Comparison of ENCODE assay signal across 23 cellular contexts in genomic region chr17:49798182-49798581, GRCh38. TPM values are rescaled to one million over a fixed set of nuclear protein-coding genes. Genes with fewer than 3 reads are reported as not detected.
DNase-seq lines count a peak whose midpoint lies in the region; ATAC-seq and TF ChIP-seq lines count a peak whose summit lies in the region.
"Had no signal": no experiment of that assay in that cellular context is flagged by ENCODE, and none has a peak within 500 bp of the region (broad histone marks: within the 10 kb centered on the region; RNA-seq: fewer than 3 reads in every experiment).

No MANE protein-coding gene starts in this region.

- H3K36me3 ChIP-seq in MG63 = peaks cover 85% of the 10 kb centered on the region
- peaks cover 59% of the 10 kb centered on the region for H3K36me3 ChIP-seq in osteoblast (ENCODE audit: insufficient read depth, low read length)

- peaks cover 84% of the 10 kb centered on the region for H3K79me2 ChIP-seq in osteoblast (ENCODE audit: insufficient read depth, low read length)

- H3K4me1 Mint-ChIP-seq in activated CD4-positive, alpha-beta T cell treated with anti-CD3 and anti-CD28 coated beads for 36 hours = peaks cover 42% of the 10 kb centered on the region
- H3K4me1 Mint-ChIP-seq in activated CD4-positive, alpha-beta T cell treated with anti-CD3 and anti-CD28 coated beads, Interleukin-2, amount 10 ng/mL, durations not matched to agents 7 days and 5 days = peaks cover 50% of the 10 kb centered on the region

- H3K9me3 ChIP-seq in MG63 = no peaks in the 10 kb centered on the region
- H3K9me3 ChIP-seq in osteoblast (ENCODE audit: low read depth, low read length) = no peaks in the 10 kb centered on the region
- H3K9me3 ChIP-seq: esophagus muscularis mucosa, pancreas, tibial artery had no signal

- H3K9me3 Mint-ChIP-seq in activated CD4-positive, alpha-beta T cell treated with anti-CD3 and anti-CD28 coated beads for 36 hours (ENCODE audit: low read depth) = no peaks in the 10 kb centered on the region
- no peaks in the 10 kb centered on the region for H3K9me3 Mint-ChIP-seq in activated CD4-positive, alpha-beta T cell treated with anti-CD3 and anti-CD28 coated beads, Interleukin-2, amount 10 ng/mL, durations not matched to agents 7 days and 5 days
- H3K9me3 Mint-ChIP-seq: brain had no signal

- no peak for DNase-seq in activated CD4-positive, alpha-beta T cell treated with anti-CD3 and anti-CD28 coated beads for 36 hours
- no peak for DNase-seq in activated CD4-positive, alpha-beta T cell treated with anti-CD3 and anti-CD28 coated beads, Interleukin-2, amount 10 ng/mL, durations not matched to agents 7 days and 5 days
- DNase-seq in MG63 (peak; percentile 23), fibroblast of peridontal ligament (ENCODE audit: extremely low read depth) (peak; percentile 57), osteoblast (ENCODE audit: insufficient read length, low spot score, missing footprints) (peak; percentile 62), 8988T (no peak), HPDE6-E6E7 (ENCODE audit: extremely low spot score) (no peak), NCI-H1436 treated with DMSO at 0.1 percent for 48 hours (lab: John Stamatoyannopoulos, UW) (no peak)
- DNase-seq: activated effector memory CD4-positive, alpha-beta T cell treated with anti-CD3 and anti-CD28 coated beads, Interleukin-2, amount 50 U/mL, for 16 hours; DND-41; left cardiac atrium; NCI-H1092 treated with DMSO at 0.1 percent for 48 hours; pancreas; PC-9; stimulated activated CD4-positive, alpha-beta T cell treated with anti-CD3 and anti-CD28 coated beads, Interleukin-4, amount 100 ng/mL, for 4 hours; tibial artery had no signal

- TF ChIP-seq CTCF in osteoblast (IDR thresholded peaks at IDR 0.05; ENCODE audit: extremely low read depth, low read depth, low read length) = no peak

- CTCF ChIA-PET in activated CD4-positive, alpha-beta T cell treated with anti-CD3 and anti-CD28 coated beads for 36 hours (lab: Charles Lee) = interaction anchor here (0.9 to 1.6 kb wide), 5 partner anchors 14 to 229 kb away, joined by 3 to 5 read pairs (median 3); no protein-coding TSS in a partner anchor
- CTCF ChIA-PET in activated CD4-positive, alpha-beta T cell treated with anti-CD3 and anti-CD28 coated beads, Interleukin-2, amount 10 ng/mL, durations not matched to agents 7 days and 5 days (lab: Charles Lee) = interaction anchor here (1.0 to 1.2 kb wide), 2 partner anchors 20 to 94 kb away, joined by 3 read pairs; no protein-coding TSS in a partner anchor

- POLR2A ChIA-PET in activated CD4-positive, alpha-beta T cell treated with anti-CD3 and anti-CD28 coated beads for 36 hours (lab: Charles Lee) = interaction anchor here (0.6 to 0.7 kb wide), 2 partner anchors 15 to 83 kb away, joined by 3 read pairs; no protein-coding TSS in a partner anchor
- POLR2A ChIA-PET in activated CD4-positive, alpha-beta T cell treated with anti-CD3 and anti-CD28 coated beads, Interleukin-2, amount 10 ng/mL, durations not matched to agents 7 days and 5 days (lab: Charles Lee) = interaction anchor here (0.6 to 1.1 kb wide), 2 partner anchors 10 to 23 kb away, joined by 3 read pairs; partner anchors contain the start of gene KAT7

- H3K4me2 ChIP-seq in osteoblast (ENCODE audit: insufficient read depth, low read length) = no peak overlapping the region
- H3K4me2 ChIP-seq: PC-9 had no signal

- H3K27me3 Mint-ChIP-seq in activated CD4-positive, alpha-beta T cell treated with anti-CD3 and anti-CD28 coated beads for 36 hours = no peaks in the 10 kb centered on the region
- H3K27me3 Mint-ChIP-seq in activated CD4-positive, alpha-beta T cell treated with anti-CD3 and anti-CD28 coated beads, Interleukin-2, amount 10 ng/mL, durations not matched to agents 7 days and 5 days = no peaks in the 10 kb centered on the region
- H3K27me3 Mint-ChIP-seq: brain had no signal

- peak; percentile 26 for ATAC-seq in activated CD4-positive, alpha-beta T cell treated with anti-CD3 and anti-CD28 coated beads for 36 hours
- ATAC-seq: pancreas had no signal

- H3K4me3 Mint-ChIP-seq in activated CD4-positive, alpha-beta T cell treated with anti-CD3 and anti-CD28 coated beads for 36 hours = no peak overlapping the region
- no peak overlapping the region for H3K4me3 Mint-ChIP-seq in activated CD4-positive, alpha-beta T cell treated with anti-CD3 and anti-CD28 coated beads, Interleukin-2, amount 10 ng/mL, durations not matched to agents 7 days and 5 days
- H3K4me3 Mint-ChIP-seq: brain had no signal

- H3K4me3 ChIP-seq in MG63 = no peak overlapping the region
- no peak overlapping the region for H3K4me3 ChIP-seq in osteoblast (ENCODE audit: insufficient read depth, low read length)
- H3K4me3 ChIP-seq: esophagus muscularis mucosa, pancreas, PC-9, skin epidermis, tibial artery had no signal

- H3K27me3 ChIP-seq in MG63 (no peaks in the 10 kb centered on the region), osteoblast (ENCODE audit: insufficient read depth, low read length) (no peaks in the 10 kb centered on the region)
- H3K27me3 ChIP-seq: esophagus muscularis mucosa, pancreas, tibial artery had no signal

- peaks cover 49% of the 10 kb centered on the region for H3K36me3 Mint-ChIP-seq in activated CD4-positive, alpha-beta T cell treated with anti-CD3 and anti-CD28 coated beads for 36 hours (ENCODE audit: low read depth)
- peaks cover 64% of the 10 kb centered on the region for H3K36me3 Mint-ChIP-seq in activated CD4-positive, alpha-beta T cell treated with anti-CD3 and anti-CD28 coated beads, Interleukin-2, amount 10 ng/mL, durations not matched to agents 7 days and 5 days (ENCODE audit: low read depth)

- peak overlapping the region; percentile 45 for H3K27ac ChIP-seq in osteoblast (ENCODE audit: low read depth, low read length)
- H3K27ac ChIP-seq: C4-2B, esophagus muscularis mucosa, pancreas, PC-9, skin epidermis, tibial artery had no signal

- peaks cover 4% of the 10 kb centered on the region for H4K20me1 ChIP-seq in osteoblast (ENCODE audit: insufficient read depth, low read length)

- H3K27ac Mint-ChIP-seq in activated CD4-positive, alpha-beta T cell treated with anti-CD3 and anti-CD28 coated beads for 36 hours = peak overlapping the region; percentile 45
- H3K27ac Mint-ChIP-seq in activated CD4-positive, alpha-beta T cell treated with anti-CD3 and anti-CD28 coated beads, Interleukin-2, amount 10 ng/mL, durations not matched to agents 7 days and 5 days = no peak overlapping the region

- intact Hi-C loops in activated CD4-positive, alpha-beta T cell treated with anti-CD3 and anti-CD28 coated beads for 36 hours (cut with DNase I, micrococcal nuclease) = no loop called here

- no peak overlapping the region for H2AFZ ChIP-seq in osteoblast (ENCODE audit: low read length)
- H2AFZ ChIP-seq: PC-9 had no signal

- H3K4me1 ChIP-seq in osteoblast (ENCODE audit: insufficient read depth, low read length) = no peaks in the 10 kb centered on the region
- H3K4me1 ChIP-seq: pancreas had no signal

RNA-seq across cellular contexts. Expression of gene KAT7, which starts 9.7 kb away (rescaled TPM):
- total RNA-seq in activated CD4-positive, alpha-beta T cell treated with anti-CD3 and anti-CD28 coated beads for 36 hours = 10 to 100 TPM; 63.5 to 93.0 TPM
- total RNA-seq in activated CD4-positive, alpha-beta T cell treated with anti-CD3 and anti-CD28 coated beads, Interleukin-2, amount 10 ng/mL, durations not matched to agents 7 days and 5 days = 10 to 100 TPM; 78.5 to 82.4 TPM
- 31.0 and 40.6 TPM in 2 replicates for total RNA-seq in MG63 (2014; rRNA removed; shearing (Covaris generic); ENCODE audit: low replicate concordance)
- total RNA-seq in osteoblast = 50.7 and 51.4 TPM in 2 replicates

RNA-seq across cellular contexts. Expression of gene FAM117A, which starts 34.3 kb away (rescaled TPM):
- 10 to 100 TPM; 14.1 to 15.4 TPM for total RNA-seq in activated CD4-positive, alpha-beta T cell treated with anti-CD3 and anti-CD28 coated beads for 36 hours
- total RNA-seq in activated CD4-positive, alpha-beta T cell treated with anti-CD3 and anti-CD28 coated beads, Interleukin-2, amount 10 ng/mL, durations not matched to agents 7 days and 5 days = 10 to 100 TPM; 30.6 to 34.1 TPM
- 1.4 and 2.7 TPM in 2 replicates for total RNA-seq in MG63 (2014; rRNA removed; shearing (Covaris generic); ENCODE audit: low replicate concordance)
- 5.3 and 8.7 TPM in 2 replicates for total RNA-seq in osteoblast

RNA-seq across cellular contexts. Expression of gene TAC4, which starts 49.7 kb away (rescaled TPM):
- not detected for total RNA-seq in activated CD4-positive, alpha-beta T cell treated with anti-CD3 and anti-CD28 coated beads for 36 hours
- not detected for total RNA-seq in activated CD4-positive, alpha-beta T cell treated with anti-CD3 and anti-CD28 coated beads, Interleukin-2, amount 10 ng/mL, durations not matched to agents 7 days and 5 days
- total RNA-seq in MG63 (2014; rRNA removed; shearing (Covaris generic); ENCODE audit: low replicate concordance) = not detected in 2 replicates
- total RNA-seq in osteoblast = not detected in 2 replicates
- total RNA-seq: A172; activated CD8-positive, alpha-beta memory T cell treated with anti-CD3 and anti-CD28 coated beads for 36 hours; esophagus muscularis mucosa; left cardiac atrium; mucosa of gallbladder; pancreas; PC-9 had no signal

Comparison
In these comparisons a context has a peak if more than half of its experiments do, and no peak if none do; other contexts are left out.
1. DNase-seq: peak in MG63 (single experiment), fibroblast of peridontal ligament (single experiment) and osteoblast (single experiment); none in activated CD4-positive, alpha-beta T cell treated with anti-CD3 and anti-CD28 coated beads for 36 hours (single experiment), activated CD4-positive, alpha-beta T cell treated with anti-CD3 and anti-CD28 coated beads, Interleukin-2, amount 10 ng/mL, durations not matched to agents 7 days and 5 days (single experiment), 8988T (single experiment), HPDE6-E6E7 (single experiment) and NCI-H1436 treated with DMSO at 0.1 percent for 48 hours (single experiment).